13 cellular contexts compared by ENCODE assay signal in the genomic region with DNA sequence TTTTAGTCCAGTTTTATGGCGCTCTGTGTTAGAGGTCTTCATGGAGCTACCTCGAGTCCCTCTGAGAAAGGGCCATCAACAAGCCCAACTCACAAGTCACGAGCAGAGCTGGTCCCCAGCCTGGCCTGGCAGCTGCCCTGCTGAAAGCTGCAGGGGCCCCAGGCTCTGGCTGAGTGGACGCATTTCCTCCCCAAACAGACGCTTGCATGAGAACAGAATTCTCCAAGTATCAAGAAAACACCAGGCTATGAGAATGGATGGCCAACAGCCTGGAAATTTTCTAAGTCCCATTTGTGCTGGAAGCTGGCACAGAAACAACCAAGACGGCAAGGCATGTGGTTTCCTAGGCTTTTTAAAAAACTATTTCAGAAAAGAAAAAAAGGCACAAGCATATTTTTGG.
DNase-seq lines count a peak whose midpoint lies in the region; ATAC-seq, FAIRE-seq and TF ChIP-seq lines count a peak whose summit lies in the region.
"Had no signal": no experiment of that assay in that cellular context is flagged by ENCODE, and none has a peak within 500 bp of the region (broad histone marks: within the 10 kb centered on the region; RNA-seq: fewer than 3 reads in every experiment).

No MANE protein-coding gene starts in this region.

- TF ChIP-seq CTCF in ovary (IDR thresholded peaks at IDR 0.05), result no peak

- no peak overlapping the region for H3K27ac ChIP-seq in aorta (ENCODE audit: low read depth in 1 of 2, low read length in 2 of 2)
- peak overlapping the region in 1 of 2 donors; percentile 24 for H3K27ac ChIP-seq in ovary
- H3K27ac ChIP-seq: WERI-Rb-1 had no signal

- CTCF ChIA-PET in HEK293T (lab: Yijun Ruan, JAX), result no interaction called here

- intact Hi-C loops in Right ventricle myocardium inferior (cut with DNase I), result no loop called here
- intact Hi-C loops in Right ventricle myocardium superior (cut with DNase I), result no loop called here
- intact Hi-C loops in aorta (cut with DNase I), result no loop called here
- intact Hi-C loops in ovary (cut with DNase I), result loop anchor here in 2 of 4 donors (10.0 kb wide), 3 partner anchors 85 to 735 kb away; no protein-coding TSS in a partner anchor

- H3K4me1 ChIP-seq in aorta (ENCODE audit: control insufficient read depth in 1 of 2, insufficient read depth in 2 of 2, low read length in 2 of 2), result no peaks in the 10 kb centered on the region
- peaks cover 39% of the 10 kb centered on the region for H3K4me1 ChIP-seq in ovary (ENCODE audit: insufficient read depth)
- H3K4me1 ChIP-seq: HAP-1 had no signal

- H3K9me3 ChIP-seq in aorta (ENCODE audit: control insufficient read depth, low read length) (no peaks in the 10 kb centered on the region), ovary (no peaks in the 10 kb centered on the region)
- H3K9me3 ChIP-seq: HAP-1 had no signal

- no peak for FAIRE-seq in frontal cortex (lab: Jason Lieb, UNC)

- POLR2A ChIA-PET in HEK293T (lab: Yijun Ruan, JAX), result no interaction called here

- 19 to 20% methylated on average over 6 of the region's 6 CpGs for WGBS in aorta, 2 donors
- WGBS in ovary, 3 donors, result 58 to 70% (median 58%) methylated on average over 6 of the region's 6 CpGs

- no peak for TF ChIP-seq EP300 in ovary (IDR thresholded peaks at IDR 0.05)

- no peak for DNase-seq in Right ventricle myocardium inferior (ENCODE audit: missing footprints)
- DNase-seq in Right ventricle myocardium superior, result no peak
- peak; percentile 55 to 66 for DNase-seq in frontal cortex (ENCODE audit: low spot score in 2 of 2)
- DNase-seq in occipital lobe (lab: John Stamatoyannopoulos, UW), result peak; percentile 38
- DNase-seq in aorta, result no peak
- DNase-seq in GM19240 (ENCODE audit: insufficient read length, low spot score), result no peak
- no peak for DNase-seq in HEK293T (ENCODE audit: extremely low spot score)
- DNase-seq in ovary, result no peak
- DNase-seq: activated naive CD4-positive, alpha-beta T cell treated with Interleukin-2 at 50 U/mL for 16 hours; NCI-H2227 treated with DMSO at 0.1 percent for 48 hours; stimulated activated CD4-positive, alpha-beta T cell treated with anti-CD3 and anti-CD28 coated beads, Interleukin-4, amount 100 ng/mL, for 1 hour; WERI-Rb-1 had no signal

- H3K36me3 ChIP-seq in aorta (ENCODE audit: control insufficient read depth in 1 of 2, insufficient read depth in 2 of 2, low read length in 1 of 2), result no peaks in the 10 kb centered on the region
- no peaks in the 10 kb centered on the region for H3K36me3 ChIP-seq in ovary
- H3K36me3 ChIP-seq: HAP-1 had no signal

- ATAC-seq in Right ventricle myocardium inferior, result peak; percentile 9
- no peak for ATAC-seq in Right ventricle myocardium superior (ENCODE audit: poor library complexity)
- ATAC-seq in aorta (ENCODE audit: low FRiP score), result peak; percentile 2

- TF ChIP-seq POLR2A in ovary (IDR thresholded peaks at IDR 0.05), result no peak

- H3K27me3 ChIP-seq in aorta (ENCODE audit: control insufficient read depth in 1 of 2, insufficient read depth in 2 of 2, low read length in 1 of 2), result no peaks in the 10 kb centered on the region
- H3K27me3 ChIP-seq in ovary, result no peaks in the 10 kb centered on the region

- H3K4me3 ChIP-seq in aorta (ENCODE audit: low read length in 2 of 2) (no peak overlapping the region), ovary (no peak overlapping the region)
- H3K4me3 ChIP-seq: HAP-1 had no signal

TF ChIP-seq in HEK293T, 16 proteins besides CTCF, POLR2A, EP300 and RAD21:
- TF ChIP-seq FOXA1 (IDR thresholded peaks at IDR 0.05) (no peak), ARNT (IDR thresholded peaks at IDR 0.05) (no peak), SUZ12 (IDR thresholded peaks at IDR 0.05) (no peak), SP1 (IDR thresholded peaks at IDR 0.05) (no peak), L3MBTL2 (conservative IDR thresholded peaks at IDR 0.05) (no peak)

Comparison
In these comparisons a context has a peak if more than half of its experiments do, and no peak if none do; other contexts are left out.
1. DNase-seq: peak in frontal cortex (2 of 2) and occipital lobe (single experiment); none in Right ventricle myocardium inferior (single experiment), Right ventricle myocardium superior (single experiment), aorta (0 of 2), GM19240 (single experiment), HEK293T (single experiment) and ovary (0 of 5).